ENCODE assay signal across 24 cellular contexts in the genomic region with DNA sequence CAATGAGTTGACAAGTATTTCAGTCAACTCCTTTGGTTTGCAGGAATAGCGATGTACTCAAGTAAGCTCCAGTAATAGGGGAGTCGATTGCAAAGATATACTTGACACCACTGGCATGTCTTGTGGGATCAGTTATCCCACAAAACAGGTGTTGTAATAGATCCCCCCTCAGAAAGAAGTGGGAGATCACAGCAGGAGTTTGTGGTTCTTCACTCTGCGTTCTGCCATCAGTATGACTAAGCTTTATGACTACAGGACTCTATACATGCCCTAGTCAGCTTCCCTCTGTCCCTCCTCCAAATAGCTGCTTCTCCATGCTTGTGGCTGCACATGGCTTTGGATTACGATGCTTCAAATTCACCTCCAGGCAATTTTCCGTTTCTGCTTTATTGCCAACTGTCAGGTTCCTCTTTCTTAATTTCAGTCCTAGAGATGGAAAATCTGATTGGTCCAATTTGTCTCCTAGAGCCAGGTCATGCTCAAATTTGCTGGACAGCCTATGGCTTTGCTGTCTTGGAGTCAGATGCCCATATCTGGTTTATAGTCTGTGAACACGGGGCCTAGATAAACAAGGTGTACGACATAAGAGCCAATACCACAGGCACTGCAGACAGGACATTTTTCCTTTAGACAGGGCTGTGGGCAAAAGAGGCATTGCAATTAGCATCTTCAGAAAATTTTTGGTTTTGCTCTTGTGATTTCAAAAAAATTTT.
DNase-seq lines count a peak whose midpoint lies in the region; ATAC-seq, FAIRE-seq and TF ChIP-seq lines count a peak whose summit lies in the region.
"Had no signal": no experiment of that assay in that cellular context is flagged by ENCODE, and none has a peak within 500 bp of the region (broad histone marks: within the 10 kb centered on the region; RNA-seq: fewer than 3 reads in every experiment).

No MANE protein-coding gene starts in this region.

- peaks cover 3% of the 10 kb centered on the region for H3K27me3 ChIP-seq in astrocyte (ENCODE audit: insufficient read depth, low read length)
- peaks cover 6% of the 10 kb centered on the region for H3K27me3 ChIP-seq in adrenal gland
- H3K27me3 ChIP-seq: tibial artery had no signal

- peak; percentile 45 for DNase-seq in AML-193 (lab: John Stamatoyannopoulos, UW)
- peak; percentile 90 for DNase-seq in HT1080 (ENCODE audit: low read depth)
- DNase-seq in NCI-H69 (lab: John Stamatoyannopoulos, UW): peak; percentile 1
- peak; percentile 39 for DNase-seq in astrocyte (ENCODE audit: low read depth)
- no peak for DNase-seq in adrenal gland
- no peak for DNase-seq in D721Med (ENCODE audit: insufficient read length, low spot score)
- no peak for DNase-seq in activated CD4-positive, alpha-beta T cell treated with anti-CD3 and anti-CD28 coated beads for 48 hours
- DNase-seq: activated CD4-positive, alpha-beta T cell treated with anti-CD3 and anti-CD28 coated beads, Interleukin-2, amount 50 U/mL, for 4 hours; activated gamma-delta T cell; caudate nucleus; dermis blood vessel endothelial cell; immature natural killer cell; KG1; NCI-H1105 treated with DMSO at 0.1 percent for 48 hours; stimulated activated CD4-positive, alpha-beta T cell treated with anti-CD3 and anti-CD28 coated beads, Interleukin-4, amount 100 ng/mL, for 24 hours; T-helper 1 cell; tibial artery had no signal

- H3K4me3 Mint-ChIP-seq in astrocyte (ENCODE audit: unreplicated experiment): no peak overlapping the region
- H3K4me3 Mint-ChIP-seq: GM23338; immature natural killer cell; neural crest cell; stimulated activated naive CD8-positive, alpha-beta T cell treated with anti-CD3 and anti-CD28 coated beads, Interleukin-15, Interleukin-2, amounts not matched to agents 100 ng/mL and 50 ng/mL, for 24 hours had no signal

- no peak overlapping the region for H3K27ac ChIP-seq in astrocyte (ENCODE audit: low read depth, low read length)
- H3K27ac ChIP-seq in adrenal gland: no peak overlapping the region
- H3K27ac ChIP-seq: C4-2B, prostate gland, tibial artery had no signal

- TF ChIP-seq CTCF in astrocyte (IDR thresholded peaks at IDR 0.05; ENCODE audit: insufficient read depth, low read depth, low read length): no peak
- no peak for TF ChIP-seq CTCF in adrenal gland (IDR thresholded peaks at IDR 0.05)
- no peak for TF ChIP-seq CTCF in D721Med (IDR thresholded peaks at IDR 0.05; ENCODE audit: insufficient read depth, missing control alignments)

- intact Hi-C loops in adrenal gland (cut with DNase I): no loop called here

- peaks cover 21% of the 10 kb centered on the region for H3K27me3 Mint-ChIP-seq in astrocyte (ENCODE audit: low read depth, unreplicated experiment)

- no peaks in the 10 kb centered on the region for H4K20me1 ChIP-seq in astrocyte (ENCODE audit: insufficient read depth, low read length)

- no peak overlapping the region for H3K4me2 ChIP-seq in astrocyte (ENCODE audit: low read length)
- H3K4me2 ChIP-seq: GM23338 had no signal

- H3K9me3 ChIP-seq in astrocyte (ENCODE audit: insufficient read depth, low read depth, low read length) (no peaks in the 10 kb centered on the region), adrenal gland (replicated peaks in 1 of 3) (no peaks in the 10 kb centered on the region)
- H3K9me3 ChIP-seq: prostate gland, tibial artery had no signal

- no peak overlapping the region for H2AFZ ChIP-seq in astrocyte (ENCODE audit: low read depth, low read length)
- H2AFZ ChIP-seq: GM23338 had no signal

- no peaks in the 10 kb centered on the region for H3K36me3 Mint-ChIP-seq in astrocyte (ENCODE audit: low read depth, unreplicated experiment)
- H3K36me3 Mint-ChIP-seq: immature natural killer cell had no signal

- H3K9ac ChIP-seq in astrocyte (ENCODE audit: low read length): no peak overlapping the region

- H3K4me3 ChIP-seq in astrocyte (ENCODE audit: insufficient read depth, low read depth, low read length): no peak overlapping the region
- H3K4me3 ChIP-seq in adrenal gland: no peak overlapping the region
- H3K4me3 ChIP-seq: GM23338, prostate gland, tibial artery had no signal

- H3K27ac Mint-ChIP-seq in astrocyte (ENCODE audit: unreplicated experiment): no peak overlapping the region
- H3K27ac Mint-ChIP-seq: GM23338; immature natural killer cell; stimulated activated naive CD8-positive, alpha-beta T cell treated with anti-CD3 and anti-CD28 coated beads, Interleukin-15, Interleukin-2, amounts not matched to agents 100 ng/mL and 50 ng/mL, for 24 hours had no signal

- peaks cover 1% of the 10 kb centered on the region for H3K4me1 Mint-ChIP-seq in astrocyte (ENCODE audit: low read depth, unreplicated experiment)
- H3K4me1 Mint-ChIP-seq: immature natural killer cell had no signal

- no peak for ATAC-seq in GM18511 (IDR thresholded peaks at IDR 0.05; ENCODE audit: unreplicated experiment)
- ATAC-seq: GM23338 had no signal

- H3K36me3 ChIP-seq in astrocyte (ENCODE audit: insufficient read depth, low read length): no peaks in the 10 kb centered on the region
- no peaks in the 10 kb centered on the region for H3K36me3 ChIP-seq in adrenal gland (replicated peaks in 1 of 2)
- H3K36me3 ChIP-seq: prostate gland, tibial artery had no signal

- H3K79me2 ChIP-seq in astrocyte (ENCODE audit: insufficient read depth, low read length): no peaks in the 10 kb centered on the region

- H3K4me1 ChIP-seq in astrocyte (ENCODE audit: insufficient read depth, low read length) (no peaks in the 10 kb centered on the region), adrenal gland (replicated peaks in 1 of 2) (no peaks in the 10 kb centered on the region)
- H3K4me1 ChIP-seq: prostate gland, tibial artery had no signal

- FAIRE-seq in astrocyte (lab: Jason Lieb, UNC) (no peak), D721Med (lab: Jason Lieb, UNC) (no peak)
- FAIRE-seq: GM12891 had no signal

- TF ChIP-seq POLR2A in adrenal gland (IDR thresholded peaks at IDR 0.05): no peak

- no peaks in the 10 kb centered on the region for H3K9me3 Mint-ChIP-seq in astrocyte (ENCODE audit: unreplicated experiment)
- H3K9me3 Mint-ChIP-seq: GM23338; stimulated activated naive CD8-positive, alpha-beta T cell treated with anti-CD3 and anti-CD28 coated beads, Interleukin-15, Interleukin-2, amounts not matched to agents 100 ng/mL and 50 ng/mL, for 24 hours had no signal

- 68 to 78% (median 72%) methylated on average over 7 of the region's 7 CpGs for WGBS in adrenal gland, 4 donors

Comparison
In these comparisons a context has a peak if more than half of its experiments do, and no peak if none do; other contexts are left out.
1. DNase-seq: peak in AML-193 (2 of 2), HT1080 (single experiment), NCI-H69 (single experiment) and astrocyte (single experiment); none in adrenal gland (0 of 7), D721Med (single experiment) and activated CD4-positive, alpha-beta T cell treated with anti-CD3 and anti-CD28 coated beads for 48 hours (single experiment).